7 cellular contexts compared by ENCODE assay signal in genomic region chr11:120185678-120186407, GRCh38. TPM values are rescaled to one million over a fixed set of nuclear protein-coding genes. Genes with fewer than 3 reads are reported as not detected.
A peak's percentile ranks its signal among the peaks of the same experiment; 100 is the strongest.
DNase-seq lines count a peak whose midpoint lies in the region; ATAC-seq, FAIRE-seq and TF ChIP-seq lines count a peak whose summit lies in the region.

No MANE protein-coding gene starts in this region.

- DNase-seq in GM12878 (ENCODE audit: low read depth, low spot score), result no peak
- no peak for DNase-seq in foreskin keratinocyte
- DNase-seq in A172 (ENCODE audit: low spot score), result no peak
- no peak for DNase-seq in A673 (ENCODE audit: low spot score)

- no peak overlapping the region for H2AFZ ChIP-seq in GM12878 (ENCODE audit: control insufficient read depth, low read depth, low read length)

- in situ Hi-C loops in GM12878 (cut with MboI), result no loop called here

- ATAC-seq in GM12878 (peak; percentile 20; the same call in 1 of the 3 replicates), foreskin keratinocyte (no peak), HG02678 (IDR thresholded peaks at IDR 0.05; ENCODE audit: unreplicated experiment) (no peak)

- H3K9ac ChIP-seq in GM12878 (ENCODE audit: control insufficient read depth, insufficient read depth, low read length) (no peak overlapping the region), muscle layer of colon (ENCODE audit: low read length) (no peak overlapping the region)

- POLR2A ChIA-PET in GM12878 (lab: Charles Lee) (no interaction called here), A673 (lab: Charles Lee; ENCODE audit: low non-redundant PET) (no interaction called here)

- H4K20me1 ChIP-seq in GM12878 (ENCODE audit: control insufficient read depth, insufficient read depth), result no peaks in the 10 kb centered on the region

- no peaks in the 10 kb centered on the region for H3K79me2 ChIP-seq in GM12878 (ENCODE audit: control insufficient read depth, insufficient read depth, low read length)

- peaks cover 8% of the 10 kb centered on the region for H3K4me1 ChIP-seq in GM12878 (ENCODE audit: control insufficient read depth, insufficient read depth, low read length)
- peaks cover 5% of the 10 kb centered on the region for H3K4me1 ChIP-seq in foreskin keratinocyte
- H3K4me1 ChIP-seq in muscle layer of colon (ENCODE audit: insufficient read depth, low read length), result peaks cover 49% of the 10 kb centered on the region
- peaks cover 19% of the 10 kb centered on the region for H3K4me1 ChIP-seq in A673 (ENCODE audit: insufficient read depth, low read length, poor library complexity, severe bottlenecking)

- H3K27me3 ChIP-seq in GM12878 (replicated peaks in 1 of 2; ENCODE audit: control insufficient read depth in 2 of 2, insufficient read depth in 2 of 2, low read length in 1 of 2) (no peaks in the 10 kb centered on the region; a peak in 2 of 4 replicates), foreskin keratinocyte (peaks cover 27% of the 10 kb centered on the region), muscle layer of colon (ENCODE audit: control insufficient read depth in 1 of 2, insufficient read depth in 2 of 2, low read length in 2 of 2) (no peaks in the 10 kb centered on the region), A673 (replicated peaks; ENCODE audit: insufficient read depth, low read depth, low read length, poor library complexity) (no peaks in the 10 kb centered on the region)

- H3K27ac ChIP-seq in GM12878 (ENCODE audit: control insufficient read depth, insufficient read depth) (no peak overlapping the region), foreskin keratinocyte (peak overlapping the region; percentile 91), muscle layer of colon (ENCODE audit: low read depth, low read length) (peak overlapping the region; percentile 58), temporal lobe (ENCODE audit: low read depth, low read length) (peak overlapping the region; percentile 61), A673 (ENCODE audit: low read depth, low read length, poor library complexity, severe bottlenecking) (no peak overlapping the region)

- SMC1A ChIA-PET in GM12878 (lab: Charles Lee; ENCODE audit: uncharacterized antibody, unreplicated experiment), result no interaction called here

- TF ChIP-seq CTCF in GM12878 (IDR thresholded peaks at IDR 0.05 in 2 of 3, conservative IDR thresholded peaks at IDR 0.05 in 1 of 3; ENCODE audit: control insufficient read depth in 2 of 3, extremely low read depth in 1 of 3, insufficient read depth in 1 of 3, low read depth in 3 of 3, low read length in 3 of 3) (no peak), foreskin keratinocyte (conservative IDR thresholded peaks at IDR 0.05) (no peak), A673 (conservative IDR thresholded peaks at IDR 0.05; ENCODE audit: low read depth, low read length) (no peak)

- TF ChIP-seq RAD21 in GM12878 (IDR thresholded peaks at IDR 0.05; ENCODE audit: insufficient read depth, low read depth, low read length), result no peak

- BruUV-seq in GM12878 (replicated peaks; lab: Mats Ljungman, UMichigan) (no TSS peak), A673 (replicated peaks; lab: Mats Ljungman, UMichigan) (no TSS peak)

- no peak for TF ChIP-seq POLR2A in GM12878 (IDR thresholded peaks at IDR 0.05; ENCODE audit: low read depth, low read length)

- H3K4me2 ChIP-seq in GM12878 (ENCODE audit: control insufficient read depth, insufficient read depth), result no peak overlapping the region

- H3K36me3 ChIP-seq in GM12878 (ENCODE audit: control insufficient read depth in 2 of 2, insufficient read depth in 2 of 2, low read length in 1 of 2) (no peaks in the 10 kb centered on the region), muscle layer of colon (ENCODE audit: insufficient read depth, low read length) (no peaks in the 10 kb centered on the region), A673 (ENCODE audit: insufficient read depth, low read length, poor library complexity, severe bottlenecking) (no peaks in the 10 kb centered on the region)

- FAIRE-seq in GM12878 (lab: Jason Lieb, UNC), result no peak

- no peaks in the 10 kb centered on the region for H3K9me3 ChIP-seq in GM12878 (replicated peaks; ENCODE audit: control insufficient read depth, insufficient read depth, low read length)
- H3K9me3 ChIP-seq in muscle layer of colon (ENCODE audit: low read length), result no peaks in the 10 kb centered on the region
- no peaks in the 10 kb centered on the region for H3K9me3 ChIP-seq in A673 (ENCODE audit: low read depth, low read length, poor library complexity, severe bottlenecking)

- WGBS in GM12878 (ENCODE audit: insufficient coverage, insufficient replicate concordance, low lambda C conversion rate, missing lambda C conversion rate), result 26% methylated on average over 3 of the region's 3 CpGs

- no peak overlapping the region for H3K4me3 ChIP-seq in GM12878
- H3K4me3 ChIP-seq in muscle layer of colon (ENCODE audit: low read depth in 1 of 2, low read length in 2 of 2), result no peak overlapping the region
- H3K4me3 ChIP-seq in A673 (ENCODE audit: low read depth, low read length, poor library complexity, severe bottlenecking), result no peak overlapping the region

- CTCF ChIA-PET in GM12878 (lab: Yijun Ruan, JAX), result interaction anchor here (0.6 to 1.9 kb wide), 5 partner anchors 9 to 117 kb away, joined by 3 to 4 read pairs (median 3); no protein-coding TSS in a partner anchor
- CTCF ChIA-PET in A673 (lab: Charles Lee), result no interaction called here

- no peak for TF ChIP-seq EP300 in GM12878 (IDR thresholded peaks at IDR 0.05; ENCODE audit: borderline replicate concordance in 1 of 2, control insufficient read depth in 1 of 2, low read depth in 2 of 2, low read length in 2 of 2)

- RAD21 ChIA-PET in GM12878 (lab: Charles Lee; ENCODE audit: unreplicated experiment), result interaction anchor here (1.1 kb wide), 1 partner anchor 50 kb away, joined by 3 read pairs; no protein-coding TSS in a partner anchor

- intact Hi-C loops in GM12878 (cut with micrococcal nuclease; ENCODE audit: unreplicated experiment), result no loop called here
- intact Hi-C loops in A673 (cut with micrococcal nuclease; ENCODE audit: unreplicated experiment), result no loop called here

RNA-seq across cellular contexts. Expression of gene OAF, which starts 25.0 kb away (rescaled TPM):
- 9.4 and 15.9 TPM in 2 replicates for total RNA-seq in GM12878 (2013; cell fraction: nucleolus; rRNA removed)
- total RNA-seq in GM12878 (2014; rRNA removed), result 1.5 and 1.8 TPM in 2 replicates
- total RNA-seq in GM12878 (2014; rRNA removed; fragmentation: Illumina TruSeq; extraction: Trizol), result 0.55 and 1.0 TPM in 2 replicates
- 1.5 and 2.0 TPM in 2 replicates for total RNA-seq in GM12878 (2021)
- polyA plus RNA-seq in GM12878 (2011; ENCODE audit: low read depth), result 0.85 TPM
- 2.5 and 4.7 TPM in 2 replicates for polyA plus RNA-seq in GM12878 (2011; rRNA removed)
- 5.8 and 7.1 TPM in 2 replicates for polyA plus RNA-seq in GM12878 (2011; cell fraction: cytosol; rRNA removed)
- 6.2 and 8.7 TPM in 2 replicates for polyA plus RNA-seq in GM12878 (2011; cell fraction: nucleus; rRNA removed)
- 1.9 and 2.1 TPM in 2 replicates for polyA plus RNA-seq in GM12878 (2012)
- 0.51 and 0.55 TPM in 2 replicates for polyA plus RNA-seq in GM12878 (2014; fragmentation: Illumina TruSeq; extraction: Trizol)
- under 1 TPM; 0.10 to 0.22 TPM for polyA plus RNA-seq in GM12878 (2014; fragmentation: Nextera tagmentation; extraction: Ambion mirVana)
- 1.5 and 1.6 TPM in 2 replicates for polyA plus RNA-seq in GM12878 (2014; rRNA removed)
- 1 to 10 TPM in 1 of 2 experiments, under 1 TPM in 1; 0.24 to 1.1 TPM for polyA plus RNA-seq in GM12878 (2016; fragmentation: Nextera tagmentation; extraction: Ambion mirVana)
- 1.1 and 3.6 TPM in 2 replicates for polyA minus RNA-seq in GM12878 (2011; rRNA and poly(A)+ RNA removed)
- polyA minus RNA-seq in GM12878 (2011; cell fraction: cytosol; rRNA and poly(A)+ RNA removed), result 0.80 and 1.2 TPM in 2 replicates
- 1.9 and 4.7 TPM in 2 replicates for polyA minus RNA-seq in GM12878 (2011; cell fraction: nucleus; rRNA and poly(A)+ RNA removed)
- 17.3 and 20.0 TPM in 2 replicates for total RNA-seq in foreskin keratinocyte
- 23.0 and 24.2 TPM in 2 replicates for polyA plus RNA-seq in foreskin keratinocyte
- 1.2 TPM for total RNA-seq in temporal lobe
- 45.9 and 57.6 TPM in 2 replicates for total RNA-seq in A172 (2014; rRNA removed; shearing (Covaris generic))
- total RNA-seq in A673 (2021), result 25.0 and 27.2 TPM in 2 replicates

RNA-seq across cellular contexts. Expression of gene TRIM29, which starts 47.9 kb away (rescaled TPM):
- 0.44 TPM in 1 of 2 replicates, not detected in the other for total RNA-seq in GM12878 (2013; cell fraction: nucleolus; rRNA removed)
- total RNA-seq in GM12878 (2014; rRNA removed) (not detected in 2 replicates), GM12878 (2014; rRNA removed; fragmentation: Illumina TruSeq; extraction: Trizol) (not detected in 2 replicates), GM12878 (2021) (not detected in 2 replicates), foreskin keratinocyte (177 and 190 TPM in 2 replicates), temporal lobe (0.25 TPM), A673 (2021) (not detected in 2 replicates)
- polyA plus RNA-seq in GM12878 (2011; ENCODE audit: low read depth), result 0.26 TPM
- polyA plus RNA-seq in GM12878 (2011; rRNA removed) (0.37 TPM in 1 of 2 replicates, not detected in the other), GM12878 (2014; fragmentation: Illumina TruSeq; extraction: Trizol) (0.10 and 0.76 TPM in 2 replicates), GM12878 (2014; fragmentation: Nextera tagmentation; extraction: Ambion mirVana) (not detected), GM12878 (2014; rRNA removed) (0.04 and 0.08 TPM in 2 replicates), GM12878 (2016; fragmentation: Nextera tagmentation; extraction: Ambion mirVana) (under 1 TPM; 0.26 to 0.67 TPM), foreskin keratinocyte (211 and 233 TPM in 2 replicates)
- 0.25 and 0.28 TPM in 2 replicates for polyA plus RNA-seq in GM12878 (2011; cell fraction: cytosol; rRNA removed)
- polyA plus RNA-seq in GM12878 (2011; cell fraction: nucleus; rRNA removed), result 0.10 and 0.21 TPM in 2 replicates
- 0.18 and 0.66 TPM in 2 replicates for polyA plus RNA-seq in GM12878 (2012)
- 0.21 and 0.95 TPM in 2 replicates for polyA minus RNA-seq in GM12878 (2011; rRNA and poly(A)+ RNA removed)
- 1.1 and 2.8 TPM in 2 replicates for polyA minus RNA-seq in GM12878 (2011; cell fraction: cytosol; rRNA and poly(A)+ RNA removed)
- polyA minus RNA-seq in GM12878 (2011; cell fraction: nucleus; rRNA and poly(A)+ RNA removed), result 0.29 TPM in 1 of 2 replicates, not detected in the other
- 3.0 and 10.2 TPM in 2 replicates for total RNA-seq in A172 (2014; rRNA removed; shearing (Covaris generic))

RNA-seq across cellular contexts. Expression of gene POU2F3, which starts 54.1 kb away (rescaled TPM):
- 10.1 and 12.8 TPM in 2 replicates for total RNA-seq in GM12878 (2013; cell fraction: nucleolus; rRNA removed)
- total RNA-seq in GM12878 (2014; rRNA removed), result 0.11 and 0.16 TPM in 2 replicates
- 0.18 and 0.22 TPM in 2 replicates for total RNA-seq in GM12878 (2014; rRNA removed; fragmentation: Illumina TruSeq; extraction: Trizol)
- 0.21 and 0.36 TPM in 2 replicates for total RNA-seq in GM12878 (2021)
- not detected for polyA plus RNA-seq in GM12878 (2011; ENCODE audit: low read depth)
- 3.5 and 4.4 TPM in 2 replicates for polyA plus RNA-seq in GM12878 (2011; rRNA removed)
- 2.5 and 2.6 TPM in 2 replicates for polyA plus RNA-seq in GM12878 (2011; cell fraction: cytosol; rRNA removed)
- polyA plus RNA-seq in GM12878 (2011; cell fraction: nucleus; rRNA removed), result 4.4 and 5.4 TPM in 2 replicates
- 0.22 and 0.36 TPM in 2 replicates for polyA plus RNA-seq in GM12878 (2012)
- 0.17 and 0.53 TPM in 2 replicates for polyA plus RNA-seq in GM12878 (2014; fragmentation: Illumina TruSeq; extraction: Trizol)
- polyA plus RNA-seq in GM12878 (2014; fragmentation: Nextera tagmentation; extraction: Ambion mirVana), result under 1 TPM; 0.15 to 0.37 TPM
- polyA plus RNA-seq in GM12878 (2014; rRNA removed), result 0.05 and 0.09 TPM in 2 replicates
- under 1 TPM; 0.31 to 0.39 TPM for polyA plus RNA-seq in GM12878 (2016; fragmentation: Nextera tagmentation; extraction: Ambion mirVana)
- polyA minus RNA-seq in GM12878 (2011; rRNA and poly(A)+ RNA removed), result 3.5 and 3.6 TPM in 2 replicates
- polyA minus RNA-seq in GM12878 (2011; cell fraction: cytosol; rRNA and poly(A)+ RNA removed), result 0.80 and 2.2 TPM in 2 replicates
- polyA minus RNA-seq in GM12878 (2011; cell fraction: nucleus; rRNA and poly(A)+ RNA removed), result 2.4 and 4.2 TPM in 2 replicates
- 0.21 and 0.58 TPM in 2 replicates for total RNA-seq in foreskin keratinocyte
- polyA plus RNA-seq in foreskin keratinocyte, result 0.17 and 0.27 TPM in 2 replicates
- not detected for total RNA-seq in temporal lobe
- total RNA-seq in A172 (2014; rRNA removed; shearing (Covaris generic)), result 0.07 and 0.48 TPM in 2 replicates
- not detected in 2 replicates for total RNA-seq in A673 (2021)

Comparison
In these comparisons a context has a peak if more than half of its experiments do, and no peak if none do; other contexts are left out.
1. H3K27ac ChIP-seq: peak in foreskin keratinocyte (single experiment), muscle layer of colon (single experiment) and temporal lobe (single experiment); none in GM12878 (single experiment) and A673 (single experiment).
2. RNA of gene TRIM29, which starts 47.9 kb away (total RNA-seq): 177 to 190 TPM in foreskin keratinocyte; 3.0 to 10.2 TPM in A172, 0.25 TPM in temporal lobe (single experiment), not detected in A673 and 0.44 TPM in GM12878; every median in the first group is over 10 times any median in the second.